Comparison of ENCODE assay signal across 7 cellular contexts in the genomic region with DNA sequence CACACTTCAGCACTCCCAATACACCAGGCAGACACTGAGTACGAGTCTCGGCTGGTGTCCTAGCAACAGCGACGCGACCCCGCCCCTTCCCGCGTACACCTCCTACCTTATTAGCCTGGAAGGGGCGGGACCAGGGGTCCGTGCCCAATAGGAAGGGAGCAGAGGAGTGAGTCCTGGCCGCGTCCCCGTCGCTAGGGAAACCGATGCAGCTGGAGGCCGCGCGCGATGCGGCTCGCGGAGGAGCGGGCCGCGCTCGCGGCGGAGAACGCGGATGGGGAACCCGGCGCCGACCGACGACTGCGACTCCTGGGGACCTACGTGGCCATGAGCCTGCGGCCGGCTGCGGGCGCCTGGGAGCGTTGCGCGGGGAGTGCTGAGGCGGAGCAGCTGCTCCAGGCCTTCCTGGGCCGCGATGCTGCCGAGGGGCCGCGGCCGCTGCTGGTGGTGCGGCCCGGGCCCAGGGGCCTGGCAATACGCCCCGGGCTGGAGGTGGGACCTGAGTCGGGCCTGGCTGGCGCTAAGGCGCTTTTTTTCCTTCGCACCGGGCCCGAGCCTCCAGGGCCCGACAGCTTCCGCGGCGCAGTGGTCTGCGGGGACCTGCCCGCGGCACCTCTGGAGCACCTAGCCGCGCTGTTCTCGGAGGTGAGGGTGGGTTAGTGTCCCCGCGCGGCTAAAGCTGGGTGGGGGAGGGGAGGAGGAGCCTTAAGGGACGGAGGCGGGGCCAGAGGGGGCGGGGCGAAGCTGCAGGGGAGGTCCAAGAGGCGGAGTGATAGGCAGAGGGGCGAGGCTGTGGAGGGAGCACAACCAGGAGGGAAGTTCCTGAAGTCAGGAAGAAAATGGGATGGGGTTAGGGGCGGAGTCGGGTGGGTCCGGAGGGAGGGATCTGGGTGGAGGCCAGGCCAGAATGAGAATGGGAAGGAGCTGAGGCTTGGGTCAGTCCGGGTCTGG. TPM values are rescaled to one million over a fixed set of nuclear protein-coding genes. Genes with fewer than 3 reads are reported as not detected.
DNase-seq lines count a peak whose midpoint lies in the region; ATAC-seq and TF ChIP-seq lines count a peak whose summit lies in the region.

A gene with protein sequence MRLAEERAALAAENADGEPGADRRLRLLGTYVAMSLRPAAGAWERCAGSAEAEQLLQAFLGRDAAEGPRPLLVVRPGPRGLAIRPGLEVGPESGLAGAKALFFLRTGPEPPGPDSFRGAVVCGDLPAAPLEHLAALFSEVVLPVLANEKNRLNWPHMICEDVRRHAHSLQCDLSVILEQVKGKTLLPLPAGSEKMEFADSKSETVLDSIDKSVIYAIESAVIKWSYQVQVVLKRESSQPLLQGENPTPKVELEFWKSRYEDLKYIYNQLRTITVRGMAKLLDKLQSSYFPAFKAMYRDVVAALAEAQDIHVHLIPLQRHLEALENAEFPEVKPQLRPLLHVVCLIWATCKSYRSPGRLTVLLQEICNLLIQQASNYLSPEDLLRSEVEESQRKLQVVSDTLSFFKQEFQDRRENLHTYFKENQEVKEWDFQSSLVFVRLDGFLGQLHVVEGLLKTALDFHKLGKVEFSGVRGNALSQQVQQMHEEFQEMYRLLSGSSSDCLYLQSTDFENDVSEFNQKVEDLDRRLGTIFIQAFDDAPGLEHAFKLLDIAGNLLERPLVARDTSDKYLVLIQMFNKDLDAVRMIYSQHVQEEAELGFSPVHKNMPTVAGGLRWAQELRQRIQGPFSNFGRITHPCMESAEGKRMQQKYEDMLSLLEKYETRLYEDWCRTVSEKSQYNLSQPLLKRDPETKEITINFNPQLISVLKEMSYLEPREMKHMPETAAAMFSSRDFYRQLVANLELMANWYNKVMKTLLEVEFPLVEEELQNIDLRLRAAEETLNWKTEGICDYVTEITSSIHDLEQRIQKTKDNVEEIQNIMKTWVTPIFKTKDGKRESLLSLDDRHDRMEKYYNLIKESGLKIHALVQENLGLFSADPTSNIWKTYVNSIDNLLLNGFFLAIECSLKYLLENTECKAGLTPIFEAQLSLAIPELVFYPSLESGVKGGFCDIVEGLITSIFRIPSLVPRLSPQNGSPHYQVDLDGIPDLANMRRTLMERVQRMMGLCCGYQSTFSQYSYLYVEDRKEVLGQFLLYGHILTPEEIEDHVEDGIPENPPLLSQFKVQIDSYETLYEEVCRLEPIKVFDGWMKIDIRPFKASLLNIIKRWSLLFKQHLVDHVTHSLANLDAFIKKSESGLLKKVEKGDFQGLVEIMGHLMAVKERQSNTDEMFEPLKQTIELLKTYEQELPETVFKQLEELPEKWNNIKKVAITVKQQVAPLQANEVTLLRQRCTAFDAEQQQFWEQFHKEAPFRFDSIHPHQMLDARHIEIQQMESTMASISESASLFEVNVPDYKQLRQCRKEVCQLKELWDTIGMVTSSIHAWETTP (N-terminal part only) (plus strand): TSS at position 197 of the 948 bp plus-strand sequence. CDS start 29 bp downstream, at position 226.

- peak; percentile 65; the same call in 1 of the 3 replicates for ATAC-seq in SK-N-SH treated with all-trans-retinoic acid at 6 μM for 48 hours
- no peak for ATAC-seq in GM18520 (IDR thresholded peaks at IDR 0.05; ENCODE audit: unreplicated experiment)

- intact Hi-C loops in thyroid gland (cut with DNase I): no loop called here

- H3K27me3 ChIP-seq in HUES64 (ENCODE audit: insufficient read depth, low read length) (peaks cover 15% of the 10 kb centered on the region; the same call in 1 of the 2 replicates), mucosa of rectum (ENCODE audit: control insufficient read depth in 2 of 2, insufficient read depth in 2 of 2, low read length in 2 of 2) (no peaks in the 10 kb centered on the region), thyroid gland (no peaks in the 10 kb centered on the region)

- H3K9ac ChIP-seq in HUES64 (ENCODE audit: low read depth, low read length) (0 out of 2 replicates have a peak within 1 kb of the TSS, but pooled peaks have one; percentile 22), mucosa of rectum (ENCODE audit: low read depth in 1 of 2, low read length in 2 of 2) (peak within 1 kb of the TSS in 1 of 2 donors; percentile 57)

- H3K4me1 ChIP-seq in HUES64 (ENCODE audit: insufficient read depth, low read length): peaks cover 3% of the 10 kb centered on the region; the same call in 1 of the 2 replicates
- H3K4me1 ChIP-seq in mucosa of rectum (ENCODE audit: control insufficient read depth in 2 of 2, insufficient read depth in 2 of 2, low read length in 2 of 2): peaks cover 4 to 5% of the 10 kb centered on the region in 2 donors
- H3K4me1 ChIP-seq in thyroid gland: peaks cover 4 to 9% of the 10 kb centered on the region in 2 donors

- no peaks in the 10 kb centered on the region for H3K36me3 ChIP-seq in HUES64 (ENCODE audit: insufficient read depth, low read length)
- no peaks in the 10 kb centered on the region for H3K36me3 ChIP-seq in mucosa of rectum (ENCODE audit: control insufficient read depth in 2 of 2, insufficient read depth in 2 of 2, low read length in 2 of 2)
- H3K36me3 ChIP-seq in thyroid gland: no peaks in the 10 kb centered on the region

- no peak within 1 kb of the TSS for H3K27ac ChIP-seq in HUES64 (ENCODE audit: low read depth, low read length)
- H3K27ac ChIP-seq in mucosa of rectum (ENCODE audit: low read depth in 2 of 2, low read length in 2 of 2): peak within 1 kb of the TSS; percentile 29 to 32
- H3K27ac ChIP-seq in thyroid gland: peak within 1 kb of the TSS; percentile 51 to 73 (median 58)

- under 1% methylated on average over 84 of the region's 84 CpGs for WGBS in HUES64
- WGBS in thyroid gland, 2 donors: 3% methylated on average over 28 to 34 of the region's 84 CpGs

- peak in 1 of 2 donors; percentile 77 for TF ChIP-seq POLR2A in thyroid gland (IDR thresholded peaks at IDR 0.05)

- TF ChIP-seq CTCF in fibroblast of pulmonary artery (IDR thresholded peaks at IDR 0.05; ENCODE audit: low read length, missing control alignments) (no peak), thyroid gland (IDR thresholded peaks at IDR 0.05) (no peak)

- H3K9me3 ChIP-seq in HUES64 (ENCODE audit: insufficient read depth, low read depth, low read length) (no peaks in the 10 kb centered on the region), mucosa of rectum (ENCODE audit: control insufficient read depth in 2 of 2, low read length in 2 of 2) (no peaks in the 10 kb centered on the region), thyroid gland (no peaks in the 10 kb centered on the region)

- H3K4me3 ChIP-seq in HUES64 (ENCODE audit: low read length) (peak within 1 kb of the TSS; percentile 78), fibroblast of pulmonary artery (replicated peaks; ENCODE audit: low read depth, low read length) (no peak within 1 kb of the TSS), mucosa of rectum (ENCODE audit: low read length in 2 of 2) (peak within 1 kb of the TSS; percentile 63 to 65), thyroid gland (replicated peaks in 1 of 3) (peak within 1 kb of the TSS; percentile 38 to 90 (median 59))

- DNase-seq in fibroblast of pulmonary artery (ENCODE audit: low read depth): peak; percentile 47
- peak; percentile 99 for DNase-seq in thyroid gland
- no peak for DNase-seq in HPDE6-E6E7 (ENCODE audit: extremely low spot score)

TF ChIP-seq in SK-N-SH treated with all-trans-retinoic acid at 6 μM for 48 hours, 23 proteins besides CTCF, POLR2A, EP300 and RAD21 (continues in another document):
- TF ChIP-seq, protein P1, sequence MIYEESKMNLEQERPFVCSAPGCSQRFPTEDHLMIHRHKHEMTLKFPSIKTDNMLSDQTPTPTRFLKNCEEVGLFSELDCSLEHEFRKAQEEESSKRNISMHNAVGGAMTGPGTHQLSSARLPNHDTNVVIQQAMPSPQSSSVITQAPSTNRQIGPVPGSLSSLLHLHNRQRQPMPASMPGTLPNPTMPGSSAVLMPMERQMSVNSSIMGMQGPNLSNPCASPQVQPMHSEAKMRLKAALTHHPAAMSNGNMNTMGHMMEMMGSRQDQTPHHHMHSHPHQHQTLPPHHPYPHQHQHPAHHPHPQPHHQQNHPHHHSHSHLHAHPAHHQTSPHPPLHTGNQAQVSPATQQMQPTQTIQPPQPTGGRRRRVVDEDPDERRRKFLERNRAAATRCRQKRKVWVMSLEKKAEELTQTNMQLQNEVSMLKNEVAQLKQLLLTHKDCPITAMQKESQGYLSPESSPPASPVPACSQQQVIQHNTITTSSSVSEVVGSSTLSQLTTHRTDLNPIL (CRISPR knock-in tag; IDR thresholded peaks at IDR 0.05; ENCODE audit: low read depth): no peak
- TF ChIP-seq ESRRG (CRISPR knock-in tag; IDR thresholded peaks at IDR 0.05) (no peak), RARB (CRISPR knock-in tag; IDR thresholded peaks at IDR 0.05) (no peak), ZNF565 (CRISPR knock-in tag; conservative IDR thresholded peaks at IDR 0.05; ENCODE audit: low read depth) (no peak), GLIS3 (CRISPR knock-in tag; IDR thresholded peaks at IDR 0.05) (no peak), PPARA (CRISPR knock-in tag; IDR thresholded peaks at IDR 0.05; ENCODE audit: borderline replicate concordance) (no peak), BACH2 (CRISPR knock-in tag; IDR thresholded peaks at IDR 0.05; ENCODE audit: borderline replicate concordance) (no peak), ZNF8 (CRISPR knock-in tag; IDR thresholded peaks at IDR 0.05) (no peak), TOX (CRISPR knock-in tag; IDR thresholded peaks at IDR 0.05; ENCODE audit: borderline replicate concordance) (no peak), ZC3H10 (CRISPR knock-in tag; IDR thresholded peaks at IDR 0.05) (no peak)
- TF ChIP-seq, protein P2, sequence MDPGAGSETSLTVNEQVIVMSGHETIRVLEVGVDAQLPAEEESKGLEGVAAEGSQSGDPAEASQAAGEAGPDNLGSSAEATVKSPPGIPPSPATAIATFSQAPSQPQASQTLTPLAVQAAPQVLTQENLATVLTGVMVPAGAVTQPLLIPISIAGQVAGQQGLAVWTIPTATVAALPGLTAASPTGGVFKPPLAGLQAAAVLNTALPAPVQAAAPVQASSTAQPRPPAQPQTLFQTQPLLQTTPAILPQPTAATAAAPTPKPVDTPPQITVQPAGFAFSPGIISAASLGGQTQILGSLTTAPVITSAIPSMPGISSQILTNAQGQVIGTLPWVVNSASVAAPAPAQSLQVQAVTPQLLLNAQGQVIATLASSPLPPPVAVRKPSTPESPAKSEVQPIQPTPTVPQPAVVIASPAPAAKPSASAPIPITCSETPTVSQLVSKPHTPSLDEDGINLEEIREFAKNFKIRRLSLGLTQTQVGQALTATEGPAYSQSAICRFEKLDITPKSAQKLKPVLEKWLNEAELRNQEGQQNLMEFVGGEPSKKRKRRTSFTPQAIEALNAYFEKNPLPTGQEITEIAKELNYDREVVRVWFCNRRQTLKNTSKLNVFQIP (CRISPR knock-in tag; IDR thresholded peaks at IDR 0.05; ENCODE audit: borderline replicate concordance, low read depth): no peak

RNA-seq across cellular contexts. Expression of the gene that starts here (rescaled TPM):
- polyA plus RNA-seq in HUES64 (2013, experiment 1 of 2): 1.5 TPM
- 0.82 TPM for polyA plus RNA-seq in HUES64 (2013, experiment 2 of 2)
- 1 to 10 TPM in 2 of 4 donors, under 1 TPM in 2; under 0.01 to 4.3 (median 2.3) TPM for total RNA-seq in thyroid gland
